Comparison of ENCODE assay signal across 11 cellular contexts in the genomic region with DNA sequence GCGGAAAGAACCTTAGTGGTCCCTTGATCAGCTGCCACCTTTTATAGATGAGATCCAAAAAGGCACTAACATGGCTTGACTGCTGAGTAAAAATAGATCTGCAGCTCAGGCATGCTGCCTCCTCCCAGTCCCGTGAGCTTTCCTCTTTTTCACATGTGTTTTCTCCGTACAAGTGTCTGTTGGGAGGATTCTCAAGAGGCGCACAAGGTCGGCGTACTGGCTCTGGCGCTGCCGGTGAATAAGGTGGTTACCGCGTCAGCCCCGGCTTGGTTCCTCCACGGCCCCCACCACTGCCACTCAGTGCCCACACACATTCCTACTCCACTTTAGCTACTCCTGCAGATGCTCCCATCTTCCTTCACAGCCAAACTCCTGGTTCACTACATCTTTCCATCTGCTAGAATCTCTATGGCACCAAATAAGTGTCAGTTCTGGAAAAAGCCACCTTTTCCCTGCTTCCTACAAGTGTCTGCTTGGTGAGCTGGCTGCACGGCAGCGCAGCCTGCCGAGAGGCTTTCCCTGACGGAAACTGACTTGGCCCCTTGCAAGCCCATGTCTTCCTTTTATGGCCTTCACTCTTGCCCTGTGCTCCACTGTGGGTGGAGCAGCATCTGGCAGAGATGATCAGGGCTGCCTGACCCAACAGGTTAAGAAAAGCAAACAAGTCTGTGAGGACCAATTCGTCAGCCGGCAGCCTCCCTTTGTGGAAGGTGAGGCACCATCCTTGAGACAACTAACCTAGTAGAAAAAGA.
DNase-seq lines count a peak whose midpoint lies in the region; ATAC-seq and TF ChIP-seq lines count a peak whose summit lies in the region.
"Had no signal": no experiment of that assay in that cellular context is flagged by ENCODE, and none has a peak within 500 bp of the region (broad histone marks: within the 10 kb centered on the region; RNA-seq: fewer than 3 reads in every experiment).

No MANE protein-coding gene starts in this region.

- ATAC-seq in upper lobe of left lung (ENCODE audit: low FRiP score in 2 of 2) (peak in 1 of 2 donors; percentile 76), omental fat pad (ENCODE audit: low FRiP score) (no peak)

- intact Hi-C loops in activated CD4-positive, alpha-beta T cell treated with anti-CD3 and anti-CD28 coated beads, Interleukin-2, amount 10 ng/mL, durations not matched to agents 24 days and 14 days (cut with micrococcal nuclease) = no loop called here
- intact Hi-C loops in esophagus muscularis mucosa (cut with DNase I) = loop anchor here (10.0 kb wide), 1 partner anchor 196 kb away; no protein-coding TSS in a partner anchor

- H3K4me1 Mint-ChIP-seq in activated CD4-positive, alpha-beta T cell treated with anti-CD3 and anti-CD28 coated beads, Interleukin-2, amount 10 ng/mL, durations not matched to agents 24 days and 14 days = peaks cover 15% of the 10 kb centered on the region

- peak overlapping the region; percentile 75 for H3K27ac Mint-ChIP-seq in activated CD4-positive, alpha-beta T cell treated with anti-CD3 and anti-CD28 coated beads, Interleukin-2, amount 10 ng/mL, durations not matched to agents 24 days and 14 days

- peaks cover 55 to 88% (median 83%) of the 10 kb centered on the region in 4 donors for H3K4me1 ChIP-seq in esophagus muscularis mucosa
- peaks cover 12 to 14% of the 10 kb centered on the region in 2 donors for H3K4me1 ChIP-seq in mucosa of rectum (ENCODE audit: control insufficient read depth in 2 of 2, insufficient read depth in 2 of 2, low read length in 2 of 2)
- peaks cover 14 to 60% (median 34%) of the 10 kb centered on the region in 4 donors for H3K4me1 ChIP-seq in upper lobe of left lung

- no peak for DNase-seq in activated CD4-positive, alpha-beta T cell treated with anti-CD3 and anti-CD28 coated beads, Interleukin-2, amount 10 ng/mL, durations not matched to agents 24 days and 14 days
- no peak for DNase-seq in activated CD4-positive, alpha-beta T cell treated with anti-CD3 and anti-CD28 coated beads for 48 hours
- DNase-seq in esophagus muscularis mucosa (ENCODE audit: extremely low spot score) (no peak), upper lobe of left lung (peak; percentile 33 to 79), T1000 (lab: John Stamatoyannopoulos, UW) (no peak), omental fat pad (ENCODE audit: low spot score) (no peak), GF-D8 (lab: John Stamatoyannopoulos, UW) (no peak)
- DNase-seq: amniotic stem cell; stimulated activated CD4-positive, alpha-beta T cell treated with anti-CD3 and anti-CD28 coated beads, Interleukin-4, amount 100 ng/mL, for 1 hour had no signal

- TF ChIP-seq CTCF in esophagus muscularis mucosa (IDR thresholded peaks at IDR 0.05) (peak in 1 of 3 experiments; percentile 24), upper lobe of left lung (IDR thresholded peaks at IDR 0.05) (no peak), omental fat pad (IDR thresholded peaks at IDR 0.05) (no peak)

- peaks cover 55% of the 10 kb centered on the region for H3K36me3 Mint-ChIP-seq in activated CD4-positive, alpha-beta T cell treated with anti-CD3 and anti-CD28 coated beads, Interleukin-2, amount 10 ng/mL, durations not matched to agents 24 days and 14 days (ENCODE audit: low read depth)

- H3K9me3 Mint-ChIP-seq in activated CD4-positive, alpha-beta T cell treated with anti-CD3 and anti-CD28 coated beads, Interleukin-2, amount 10 ng/mL, durations not matched to agents 24 days and 14 days = no peaks in the 10 kb centered on the region

- H3K9me3 ChIP-seq in esophagus muscularis mucosa = no peaks in the 10 kb centered on the region
- no peaks in the 10 kb centered on the region for H3K9me3 ChIP-seq in mucosa of rectum (ENCODE audit: control insufficient read depth in 2 of 2, low read length in 2 of 2)
- no peaks in the 10 kb centered on the region for H3K9me3 ChIP-seq in upper lobe of left lung

- no peaks in the 10 kb centered on the region for H3K27me3 Mint-ChIP-seq in activated CD4-positive, alpha-beta T cell treated with anti-CD3 and anti-CD28 coated beads, Interleukin-2, amount 10 ng/mL, durations not matched to agents 24 days and 14 days

- no peak overlapping the region for H3K4me3 Mint-ChIP-seq in activated CD4-positive, alpha-beta T cell treated with anti-CD3 and anti-CD28 coated beads, Interleukin-2, amount 10 ng/mL, durations not matched to agents 24 days and 14 days

- WGBS in esophagus muscularis mucosa = 36% methylated on average over 16 of the region's 18 CpGs
- WGBS in upper lobe of left lung, 2 donors = 66 to 80% methylated on average over 18 of the region's 18 CpGs

- no peak overlapping the region for H3K9ac ChIP-seq in mucosa of rectum (ENCODE audit: low read depth in 1 of 2, low read length in 2 of 2)

- H3K36me3 ChIP-seq in esophagus muscularis mucosa = peaks cover 6 to 62% (median 26%) of the 10 kb centered on the region in 4 donors
- H3K36me3 ChIP-seq in mucosa of rectum (ENCODE audit: control insufficient read depth in 2 of 2, insufficient read depth in 2 of 2, low read length in 2 of 2) = peaks cover 49 to 51% of the 10 kb centered on the region in 2 donors
- peaks cover 7 to 69% (median 21%) of the 10 kb centered on the region in 4 donors for H3K36me3 ChIP-seq in upper lobe of left lung

- H3K4me3 ChIP-seq in esophagus muscularis mucosa = peak overlapping the region; percentile 38 to 48 (median 46)
- peak overlapping the region in 1 of 2 donors; percentile 32 for H3K4me3 ChIP-seq in mucosa of rectum (ENCODE audit: low read length in 2 of 2)
- H3K4me3 ChIP-seq in upper lobe of left lung = no peak overlapping the region

- H3K27ac ChIP-seq in esophagus muscularis mucosa (replicated peaks in 1 of 4) (peak overlapping the region; percentile 82 to 89 (median 86)), mucosa of rectum (ENCODE audit: low read depth in 2 of 2, low read length in 2 of 2) (peak overlapping the region; percentile 1 to 20), upper lobe of left lung (peak overlapping the region in 3 of 4 donors; percentile 9 to 52 (median 27))
- H3K27ac ChIP-seq: HL-60 had no signal

- peak; percentile 28 for TF ChIP-seq EP300 in esophagus muscularis mucosa (IDR thresholded peaks at IDR 0.05)
- TF ChIP-seq EP300 in upper lobe of left lung (IDR thresholded peaks at IDR 0.05) = no peak

- H3K27me3 ChIP-seq in esophagus muscularis mucosa (no peaks in the 10 kb centered on the region), mucosa of rectum (ENCODE audit: control insufficient read depth in 2 of 2, insufficient read depth in 2 of 2, low read length in 2 of 2) (no peaks in the 10 kb centered on the region), upper lobe of left lung (no peaks in the 10 kb centered on the region)

- TF ChIP-seq POLR2A in esophagus muscularis mucosa (IDR thresholded peaks at IDR 0.05; ENCODE audit: low read depth) = no peak
- peak in 1 of 4 donors; percentile 22 for TF ChIP-seq POLR2A in upper lobe of left lung (IDR thresholded peaks at IDR 0.05)

Comparison
In these comparisons a context has a peak if more than half of its experiments do, and no peak if none do; other contexts are left out.
1. DNase-seq: peak in upper lobe of left lung (2 of 2); none in activated CD4-positive, alpha-beta T cell treated with anti-CD3 and anti-CD28 coated beads, Interleukin-2, amount 10 ng/mL, durations not matched to agents 24 days and 14 days (single experiment), activated CD4-positive, alpha-beta T cell treated with anti-CD3 and anti-CD28 coated beads for 48 hours (single experiment), esophagus muscularis mucosa (single experiment), T1000 (single experiment), omental fat pad (single experiment) and GF-D8 (single experiment).
2. H3K27ac ChIP-seq: peak in every context shown above with its lines; median percentile 86 in esophagus muscularis mucosa; 27 in upper lobe of left lung; 10 in mucosa of rectum.
3. H3K4me3 ChIP-seq: peak in esophagus muscularis mucosa (4 of 4); none in upper lobe of left lung (0 of 4).